17 cellular contexts compared by ENCODE assay signal in genomic region chr15:60442031-60442665, GRCh38. TPM values are rescaled to one million over a fixed set of nuclear protein-coding genes. Genes with fewer than 3 reads are reported as not detected.
DNase-seq lines count a peak whose midpoint lies in the region; ATAC-seq and TF ChIP-seq lines count a peak whose summit lies in the region.
"Had no signal": no experiment of that assay in that cellular context is flagged by ENCODE, and none has a peak within 500 bp of the region (broad histone marks: within the 10 kb centered on the region; RNA-seq: fewer than 3 reads in every experiment).

No MANE protein-coding gene starts in this region.

- H3K27me3 ChIP-seq in GM23248 (replicated peaks; ENCODE audit: insufficient read depth) (no peaks in the 10 kb centered on the region), left ventricle myocardium inferior (ENCODE audit: low read depth) (no peaks in the 10 kb centered on the region)
- H3K27me3 ChIP-seq: MG63 had no signal

- no peaks in the 10 kb centered on the region for H3K27me3 Mint-ChIP-seq in T-helper 17 cell

- peak overlapping the region; percentile 66 for H3K27ac Mint-ChIP-seq in T-helper 17 cell

- peaks cover 4% of the 10 kb centered on the region for H3K36me3 Mint-ChIP-seq in T-helper 17 cell (ENCODE audit: low read depth)

- H3K4me2 ChIP-seq in GM23248 (ENCODE audit: unreplicated experiment) = peak overlapping the region; percentile 23
- H3K4me2 ChIP-seq: PC-9 had no signal

- H2AFZ ChIP-seq in GM23248 = no peak overlapping the region
- H2AFZ ChIP-seq: PC-9 had no signal

- DNase-seq in GM23248 (no peak), T-helper 17 cell (no peak), mucosa of descending colon (no peak), left ventricle myocardium inferior (no peak), HPDE6-E6E7 (ENCODE audit: extremely low spot score) (no peak), nucleus accumbens (lab: John Stamatoyannopoulos, UW) (no peak)
- DNase-seq: DND-41, GF-D8, GOT3, MG63, NCI-H1105, NCI-H187, NCI-H446, PC-9 had no signal

- intact Hi-C loops in mucosa of descending colon (cut with DNase I, micrococcal nuclease) (loop anchor here in 1 of 2 donors (5.0 kb wide), 1 partner anchor 80 kb away; no protein-coding TSS in a partner anchor), left ventricle myocardium inferior (cut with micrococcal nuclease) (loop anchor here (10.0 kb wide), 1 partner anchor 87 kb away; no protein-coding TSS in a partner anchor)

- no peaks in the 10 kb centered on the region for H3K9me2 ChIP-seq in GM23248 (ENCODE audit: insufficient read depth)

- no peak overlapping the region for H3K4me3 ChIP-seq in GM23248
- no peak overlapping the region for H3K4me3 ChIP-seq in mucosa of descending colon
- no peak overlapping the region for H3K4me3 ChIP-seq in left ventricle myocardium inferior
- H3K4me3 ChIP-seq: MG63, PC-9, SK-N-MC had no signal

- TF ChIP-seq CTCF in mucosa of descending colon (IDR thresholded peaks at IDR 0.05) (no peak), left ventricle myocardium inferior (IDR thresholded peaks at IDR 0.05; ENCODE audit: borderline replicate concordance) (no peak)

- peaks cover 2% of the 10 kb centered on the region for H3K4me1 Mint-ChIP-seq in T-helper 17 cell
- H3K4me1 Mint-ChIP-seq: CD14-positive monocyte had no signal

- H3K9ac ChIP-seq in GM23248 = 0 out of 2 replicates have a peak overlapping the region, but pooled peaks have one; percentile 7

- H3K9me3 ChIP-seq in GM23248 (ENCODE audit: low read depth) = no peaks in the 10 kb centered on the region
- no peaks in the 10 kb centered on the region for H3K9me3 ChIP-seq in T-helper 17 cell (ENCODE audit: control insufficient read depth, low read length, poor library complexity, severe bottlenecking)
- no peaks in the 10 kb centered on the region for H3K9me3 ChIP-seq in mucosa of descending colon
- H3K9me3 ChIP-seq in left ventricle myocardium inferior (replicated peaks) = no peaks in the 10 kb centered on the region
- H3K9me3 ChIP-seq: MG63 had no signal

- H3K27ac ChIP-seq in GM23248 (peak overlapping the region; percentile 21; the same call in 1 of the 2 replicates), left ventricle myocardium inferior (replicated peaks) (no peak overlapping the region)
- H3K27ac ChIP-seq: PC-9, SK-N-MC had no signal

- H3K36me3 ChIP-seq in GM23248 (ENCODE audit: low read depth) = 0 out of 2 replicates have a peak, but pooled peaks cover 7% of the 10 kb centered on the region
- H3K36me3 ChIP-seq in mucosa of descending colon (ENCODE audit: low read depth) = no peaks in the 10 kb centered on the region
- peaks cover 38% of the 10 kb centered on the region for H3K36me3 ChIP-seq in left ventricle myocardium inferior

- H3K79me2 ChIP-seq in GM23248 (ENCODE audit: insufficient read depth) = peaks cover 52% of the 10 kb centered on the region

- H3K4me3 Mint-ChIP-seq in T-helper 17 cell = no peak overlapping the region
- H3K4me3 Mint-ChIP-seq: CD14-positive monocyte had no signal

- WGBS in GM23248 (ENCODE audit: low coverage in 1 of 2, low lambda C conversion rate in 2 of 2, missing lambda C conversion rate in 2 of 2), 2 experiments = 62 to 72% methylated on average over 2 of the region's 2 CpGs

- H4K20me1 ChIP-seq in GM23248 (ENCODE audit: insufficient read depth) = no peaks in the 10 kb centered on the region

- peaks cover 34% of the 10 kb centered on the region for H3F3A ChIP-seq in GM23248 (ENCODE audit: insufficient read depth)

- in situ Hi-C loops in GM23248 (cut with MboI) = loop anchor here (10.0 kb wide), 1 partner anchor 87 kb away; no protein-coding TSS in a partner anchor

- H3K4me1 ChIP-seq in GM23248 (ENCODE audit: insufficient read depth) (peaks cover 32% of the 10 kb centered on the region), mucosa of descending colon (ENCODE audit: low read depth) (peaks cover 3% of the 10 kb centered on the region), left ventricle myocardium inferior (no peaks in the 10 kb centered on the region)

- ATAC-seq in T-helper 17 cell = no peak
- ATAC-seq in mucosa of descending colon = peak; percentile 62
- ATAC-seq: Right ventricle myocardium inferior had no signal

RNA-seq across cellular contexts. Expression of gene ICE2, which starts 36.8 kb away (rescaled TPM):
- total RNA-seq in GM23248 (2014; rRNA removed; shearing (Covaris generic)) = 21.6 and 43.4 TPM in 2 replicates
- 21.3 and 25.5 TPM in 2 replicates for polyA plus RNA-seq in GM23248 (2016; fragmentation: Nextera tagmentation; extraction: Ambion mirVana)
- total RNA-seq in T-helper 17 cell (10 to 100 TPM; 32.9 to 39.8 TPM), mucosa of descending colon (10 to 100 TPM; 31.5 to 47.5 (median 36.3) TPM), left ventricle myocardium inferior (22.9 TPM)

RNA-seq across cellular contexts. Expression of gene ANXA2, which starts 44.4 kb away (rescaled TPM):
- 4,470 and 4,692 TPM in 2 replicates for total RNA-seq in GM23248 (2014; rRNA removed; shearing (Covaris generic))
- polyA plus RNA-seq in GM23248 (2016; fragmentation: Nextera tagmentation; extraction: Ambion mirVana) = 6,052 and 6,251 TPM in 2 replicates
- total RNA-seq in T-helper 17 cell (100 to 1,000 TPM; 186 to 190 TPM), mucosa of descending colon (100 to 1,000 TPM; 376 to 796 (median 757) TPM), left ventricle myocardium inferior (123 TPM)
